ENCODE assay signal across 9 cellular contexts in the genomic region with DNA sequence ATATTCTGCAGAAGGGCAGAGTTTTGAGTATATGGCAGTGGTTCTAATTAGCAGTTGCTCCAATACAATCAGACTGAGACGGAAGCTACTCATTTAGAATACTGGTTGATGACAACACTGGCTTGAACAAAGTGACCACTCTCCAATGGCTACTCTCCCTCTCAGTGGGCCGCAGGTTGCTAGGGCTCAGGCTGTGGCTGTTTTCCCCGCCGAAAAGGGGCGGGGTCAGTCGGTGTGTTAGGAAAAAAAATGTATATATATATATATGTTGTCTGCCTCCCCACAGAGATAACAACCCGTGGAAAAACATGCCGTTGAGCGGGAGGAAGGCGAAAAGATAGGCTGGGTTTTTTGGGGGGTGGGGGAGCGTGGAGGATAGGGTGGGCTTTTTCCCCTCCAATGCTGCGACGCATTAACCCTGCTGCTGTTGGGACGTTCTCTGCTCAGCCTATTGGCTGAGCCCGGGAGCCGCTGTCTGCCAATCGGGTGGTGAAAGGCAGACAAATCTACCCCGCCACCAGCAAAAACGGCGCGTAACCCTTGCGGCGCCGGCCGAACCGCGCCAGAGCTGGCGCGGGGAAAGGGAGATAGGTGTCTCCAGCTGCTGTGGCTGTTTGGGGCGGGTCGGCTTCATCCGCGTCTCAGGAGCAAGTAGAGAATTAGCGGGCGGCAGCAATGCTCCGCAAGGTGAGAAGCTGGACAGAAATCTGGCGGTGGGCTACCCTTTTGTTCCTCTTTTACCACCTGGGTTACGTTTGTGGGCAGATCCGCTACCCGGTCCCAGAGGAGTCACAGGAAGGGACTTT. TPM values are rescaled to one million over a fixed set of nuclear protein-coding genes. Genes with fewer than 3 reads are reported as not detected.
DNase-seq lines count a peak whose midpoint lies in the region; ATAC-seq, FAIRE-seq and TF ChIP-seq lines count a peak whose summit lies in the region.
"Had no signal": no experiment of that assay in that cellular context is flagged by ENCODE, and none has a peak within 500 bp of the region (broad histone marks: within the 10 kb centered on the region; RNA-seq: fewer than 3 reads in every experiment).

A gene (plus strand): TSS at position 532 of the 806 bp plus-strand sequence. CDS start 144 bp downstream, at position 676.

- POLR2A ChIA-PET in K562 (lab: Yijun Ruan, JAX): interaction anchor here (1.1 to 1.4 kb wide), 3 partner anchors 9 to 168 kb away, joined by 3 read pairs; a partner anchor contains a TSS

- H3K27ac ChIP-seq in K562 (ENCODE audit: extremely low read depth, low read depth, low read length) (no peak within 1 kb of the TSS), kidney (ENCODE audit: low read depth in 2 of 2, low read length in 2 of 2) (no peak within 1 kb of the TSS), subcutaneous abdominal adipose tissue (ENCODE audit: low read depth, low read length) (no peak within 1 kb of the TSS)

- no peak within 1 kb of the TSS for H3K4me3 ChIP-seq in K562
- H3K4me3 ChIP-seq in kidney (ENCODE audit: low read length in 2 of 2): peak within 1 kb of the TSS; percentile 20 to 35
- peak within 1 kb of the TSS; percentile 17 to 61 (median 52) for H3K4me3 ChIP-seq in subcutaneous abdominal adipose tissue (ENCODE audit: low read depth in 1 of 5, low read length in 5 of 5)

- TF ChIP-seq POLR2A in K562 (conservative IDR thresholded peaks at IDR 0.05): no peak

- H3K27me3 ChIP-seq in K562 (ENCODE audit: control insufficient read depth in 2 of 2, insufficient read depth in 2 of 2, low read length in 2 of 2): peaks cover 48 to 53% of the 10 kb centered on the region in 2 experiments
- H3K27me3 ChIP-seq in subcutaneous abdominal adipose tissue (ENCODE audit: control insufficient read depth in 5 of 5, insufficient read depth in 4 of 5, low read length in 5 of 5): peaks cover 0 to 14% (median 12%) of the 10 kb centered on the region in 5 donors

- WGBS in K562 (ENCODE audit: insufficient coverage, low coverage, missing lambda C conversion rate): 7% methylated on average over 37 of the region's 40 CpGs

- H3K4me2 ChIP-seq in K562 (ENCODE audit: insufficient read depth, low read length): no peak within 1 kb of the TSS

- no peaks in the 10 kb centered on the region for H4K20me1 ChIP-seq in K562 (replicated peaks; ENCODE audit: control insufficient read depth, insufficient read depth, low read length)

- no peaks in the 10 kb centered on the region for H3K9me1 ChIP-seq in K562 (ENCODE audit: control insufficient read depth, insufficient read depth, low read length)

- H3K4me1 ChIP-seq in K562 (replicated peaks in 1 of 2; ENCODE audit: control insufficient read depth in 2 of 2, insufficient read depth in 2 of 2, low read length in 2 of 2): peaks cover 0 to 6% of the 10 kb centered on the region in 2 experiments; a peak in 2 of 5 replicates
- peaks cover 0 to 4% of the 10 kb centered on the region in 2 donors for H3K4me1 ChIP-seq in kidney (ENCODE audit: control insufficient read depth in 1 of 2, insufficient read depth in 1 of 2, low read depth in 1 of 2, low read length in 2 of 2)
- H3K4me1 ChIP-seq in subcutaneous abdominal adipose tissue (ENCODE audit: control insufficient read depth in 5 of 5, insufficient read depth in 5 of 5, low read length in 5 of 5): peaks cover 4 to 23% (median 20%) of the 10 kb centered on the region in 5 donors

- H3K36me3 Mint-ChIP-seq in stimulated activated naive CD8-positive, alpha-beta T cell treated with anti-CD3 and anti-CD28 coated beads, Interleukin-15, Interleukin-2, amounts not matched to agents 100 ng/mL and 50 ng/mL, for 24 hours (ENCODE audit: low read depth): no peaks in the 10 kb centered on the region

- no peak within 1 kb of the TSS for H3K27ac Mint-ChIP-seq in stimulated activated naive CD8-positive, alpha-beta T cell treated with anti-CD3 and anti-CD28 coated beads, Interleukin-15, Interleukin-2, amounts not matched to agents 100 ng/mL and 50 ng/mL, for 24 hours

- H3K4me3 Mint-ChIP-seq in stimulated activated naive CD8-positive, alpha-beta T cell treated with anti-CD3 and anti-CD28 coated beads, Interleukin-15, Interleukin-2, amounts not matched to agents 100 ng/mL and 50 ng/mL, for 24 hours: peak within 1 kb of the TSS; percentile 5

- CTCF ChIA-PET in K562 (lab: Yijun Ruan, JAX; ENCODE audit: low intra/inter-chr PET ratio): no interaction called here

- in situ Hi-C loops in K562 (cut with MboI): no loop called here

- FAIRE-seq in K562 (lab: Jason Lieb, UNC) (no peak), kidney (lab: Jason Lieb, UNC) (no peak)
- FAIRE-seq: TTC549 had no signal

- H3K9me3 ChIP-seq in K562 (replicated peaks; ENCODE audit: control insufficient read depth, insufficient read depth, low read depth, low read length) (no peaks in the 10 kb centered on the region), kidney (ENCODE audit: control insufficient read depth in 1 of 2, low read length in 2 of 2) (no peaks in the 10 kb centered on the region), subcutaneous abdominal adipose tissue (ENCODE audit: control insufficient read depth in 5 of 5, low read length in 5 of 5) (no peaks in the 10 kb centered on the region)

- H3K79me2 ChIP-seq in K562 (ENCODE audit: control insufficient read depth, insufficient read depth, low read length): no peaks in the 10 kb centered on the region

- H2AFZ ChIP-seq in K562 (ENCODE audit: low read depth, low read length): no peak within 1 kb of the TSS

- no peak for TF ChIP-seq RAD21 in K562 (CRISPR knock-in tag; conservative IDR thresholded peaks at IDR 0.05 in 1 of 2, IDR thresholded peaks at IDR 0.05 in 1 of 2)

- no peaks in the 10 kb centered on the region for H3K9me3 Mint-ChIP-seq in stimulated activated naive CD8-positive, alpha-beta T cell treated with anti-CD3 and anti-CD28 coated beads, Interleukin-15, Interleukin-2, amounts not matched to agents 100 ng/mL and 50 ng/mL, for 24 hours

- peak within 1 kb of the TSS in 1 of 2 experiments; percentile 26; a peak in 1 of 4 replicates for H3K9ac ChIP-seq in K562 (ENCODE audit: insufficient read depth in 1 of 2, low read depth in 2 of 2, low read length in 2 of 2)
- no peak within 1 kb of the TSS for H3K9ac ChIP-seq in kidney (ENCODE audit: low read length in 2 of 2)
- H3K9ac ChIP-seq in subcutaneous abdominal adipose tissue (ENCODE audit: low read length in 5 of 5): peak within 1 kb of the TSS in 3 of 5 donors; percentile 13 to 49 (median 43)

- BruUV-seq in K562 (replicated peaks; lab: Mats Ljungman, UMichigan): no TSS peak

- H3K27me3 Mint-ChIP-seq in stimulated activated naive CD8-positive, alpha-beta T cell treated with anti-CD3 and anti-CD28 coated beads, Interleukin-15, Interleukin-2, amounts not matched to agents 100 ng/mL and 50 ng/mL, for 24 hours: peaks cover 89% of the 10 kb centered on the region

- intact Hi-C loops in K562 (cut with micrococcal nuclease): no loop called here
- intact Hi-C loops in kidney (cut with DNase I): no loop called here

- TF ChIP-seq CTCF in K562 (IDR thresholded peaks at IDR 0.05 in 2 of 3, conservative IDR thresholded peaks at IDR 0.05 in 1 of 3; ENCODE audit: insufficient read depth in 2 of 3, low read depth in 1 of 3, low read length in 3 of 3) (no peak), kidney (IDR thresholded peaks at IDR 0.05; ENCODE audit: borderline replicate concordance, extremely low read depth, insufficient read depth) (no peak)

- no peak for DNase-seq in stimulated activated naive CD8-positive, alpha-beta T cell treated with anti-CD3 and anti-CD28 coated beads, Interleukin-15, Interleukin-2, amounts not matched to agents 100 U/mL and 50 U/mL, for 24 hours
- DNase-seq in K562 (ENCODE audit: extremely low read depth in 1 of 4, low spot score in 3 of 4) (no peak), kidney (no peak), OCI-M1 (lab: John Stamatoyannopoulos, UW) (no peak), A172 (ENCODE audit: low spot score) (no peak)

- no peak for TF ChIP-seq EP300 in K562 (IDR thresholded peaks at IDR 0.05; ENCODE audit: low read length)

- ATAC-seq in stimulated activated naive CD8-positive, alpha-beta T cell treated with anti-CD3 and anti-CD28 coated beads, Interleukin-15, Interleukin-2, amounts not matched to agents 100 U/mL and 50 U/mL, for 24 hours: no peak
- peak; percentile 64 for ATAC-seq in K562
- no peak for ATAC-seq in HG03097 (IDR thresholded peaks at IDR 0.05; ENCODE audit: low FRiP score, unreplicated experiment)

- peaks cover 9% of the 10 kb centered on the region for H3K4me1 Mint-ChIP-seq in stimulated activated naive CD8-positive, alpha-beta T cell treated with anti-CD3 and anti-CD28 coated beads, Interleukin-15, Interleukin-2, amounts not matched to agents 100 ng/mL and 50 ng/mL, for 24 hours (ENCODE audit: low read depth)

- H3K36me3 ChIP-seq in K562 (ENCODE audit: control insufficient read depth, insufficient read depth, low read length) (no peaks in the 10 kb centered on the region), kidney (ENCODE audit: control insufficient read depth in 1 of 2, insufficient read depth in 2 of 2, low read length in 2 of 2) (no peaks in the 10 kb centered on the region), subcutaneous abdominal adipose tissue (ENCODE audit: control insufficient read depth in 5 of 5, insufficient read depth in 5 of 5, low read length in 5 of 5) (peaks cover 0 to 14% (median 7%) of the 10 kb centered on the region in 5 donors)

TF ChIP-seq in K562, 482 proteins besides CTCF, POLR2A, EP300 and RAD21 (continues in another document):
- no peak for TF ChIP-seq MIER1 (IDR thresholded peaks at IDR 0.05; ENCODE audit: low read depth)

RNA-seq across cellular contexts. Expression of the gene that starts here (rescaled TPM):
- not detected in 2 replicates for total RNA-seq in K562 (2011; cell fraction: chromatin; rRNA removed; ENCODE audit: low replicate concordance)
- total RNA-seq in K562 (2011; cell fraction: nucleolus; rRNA removed): not detected in 2 replicates
- not detected in 2 replicates for total RNA-seq in K562 (2011; cell fraction: nucleoplasm; rRNA removed)
- total RNA-seq in K562 (2014; rRNA removed) (0.05 TPM in 1 of 2 replicates, not detected in the other), K562 (2014; rRNA removed; fragmentation: Illumina TruSeq; extraction: Trizol) (not detected in 2 replicates), K562 (2015; rRNA removed; fragmentation: Illumina TruSeq; extraction: Trizol) (not detected in 2 replicates), K562 (2021) (not detected in 2 replicates), kidney (1.5 TPM)
- polyA plus RNA-seq in K562 (2011; rRNA removed) (not detected in 2 replicates), K562 (2014; fragmentation: Illumina TruSeq; extraction: Trizol) (not detected in 2 replicates), K562 (2014; fragmentation: Nextera tagmentation; extraction: Ambion mirVana) (not detected), K562 (2014; rRNA removed) (not detected in 2 replicates), kidney (ENCODE audit: insufficient read depth, low read depth, low replicate concordance) (not detected)
- not detected in 2 replicates for polyA plus RNA-seq in K562 (2011; cell fraction: cytosol; rRNA removed)
- not detected in 2 replicates for polyA plus RNA-seq in K562 (2011; cell fraction: nucleus; rRNA removed)
- polyA plus RNA-seq in K562 (2012): not detected in 2 replicates
- not detected in 2 replicates for polyA minus RNA-seq in K562 (2011; rRNA and poly(A)+ RNA removed)
- not detected in 2 replicates for polyA minus RNA-seq in K562 (2011; cell fraction: cytosol; rRNA and poly(A)+ RNA removed)
- not detected in 2 replicates for polyA minus RNA-seq in K562 (2011; cell fraction: nucleus; rRNA and poly(A)+ RNA removed)
- total RNA-seq in A172 (2014; rRNA removed; shearing (Covaris generic)): 0.22 TPM in 1 of 2 replicates, not detected in the other

Comparison
In these comparisons a context has a peak if more than half of its experiments do, and no peak if none do; other contexts are left out.
1. Peak in ATAC-seq in K562; RNA of the gene not detected or under 1 TPM.
2. H3K9ac ChIP-seq: peak in subcutaneous abdominal adipose tissue (3 of 5); none in kidney (0 of 2).